ENCODE assay signal across 8 cellular contexts in the genomic region with DNA sequence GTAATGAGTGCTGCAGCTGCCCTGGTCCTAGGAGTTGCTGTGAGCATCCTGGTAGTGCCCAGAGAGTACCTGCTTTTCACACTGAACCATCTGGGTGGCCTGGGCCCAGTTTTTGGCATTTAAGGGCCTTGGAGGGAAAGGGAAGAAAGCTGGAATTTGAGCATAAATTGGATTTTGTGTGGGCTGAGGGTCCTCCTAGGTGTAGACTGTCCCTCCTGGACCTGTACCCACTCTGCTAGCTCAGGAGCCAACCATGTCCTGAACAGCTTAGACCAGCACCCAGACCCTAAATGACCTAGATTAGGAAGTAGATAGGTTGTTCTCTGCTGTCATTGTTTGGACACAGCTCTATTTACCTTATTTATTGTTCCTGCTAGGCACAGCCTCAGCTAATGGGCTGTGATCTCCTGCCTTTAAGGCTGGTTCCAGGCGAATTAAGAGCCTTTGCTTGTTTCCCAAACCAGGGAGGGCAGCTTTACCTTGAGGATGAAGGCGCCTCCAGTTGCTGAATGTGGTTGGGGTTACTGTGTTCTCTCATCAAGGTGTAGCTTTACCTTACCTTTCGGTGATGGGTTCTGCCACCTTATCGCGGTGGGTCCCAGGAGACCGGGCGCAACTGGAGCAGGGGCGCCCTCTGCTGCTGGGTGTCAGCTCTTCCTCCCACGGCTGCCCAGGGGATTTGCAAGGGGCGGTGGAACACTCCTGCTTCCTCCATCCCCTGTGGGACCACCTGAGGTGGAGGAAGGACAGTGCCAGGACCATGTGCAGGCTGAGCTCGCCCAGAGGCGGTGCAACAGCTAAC. TPM values are rescaled to one million over a fixed set of nuclear protein-coding genes. Genes with fewer than 3 reads are reported as not detected.
DNase-seq lines count a peak whose midpoint lies in the region; ATAC-seq and TF ChIP-seq lines count a peak whose summit lies in the region.

No MANE protein-coding gene starts in this region.

- DNase-seq in Caki2 (ENCODE audit: low read depth), result peak; percentile 40
- DNase-seq in NCI-H82 (lab: John Stamatoyannopoulos, UW), result peak; percentile 83
- peak; percentile 83 for DNase-seq in activated CD8-positive, alpha-beta memory T cell treated with anti-CD3 and anti-CD28 coated beads, Interleukin-2, amount 50 U/mL, for 4 hours
- DNase-seq in epithelial cell of proximal tubule (ENCODE audit: low read depth), result no peak
- DNase-seq in stomach, result peak; percentile 83

- no peaks in the 10 kb centered on the region for H3K4me1 Mint-ChIP-seq in nephron

- TF ChIP-seq EP300 in stomach (IDR thresholded peaks at IDR 0.05), result no peak

- no peaks in the 10 kb centered on the region for H3K9me3 ChIP-seq in stomach

- H3K27ac Mint-ChIP-seq in nephron, result no peak overlapping the region

- TF ChIP-seq CTCF in epithelial cell of proximal tubule (conservative IDR thresholded peaks at IDR 0.05; ENCODE audit: low read depth, low read length), result peak; percentile 84
- TF ChIP-seq CTCF in nephron (IDR thresholded peaks at IDR 0.05; ENCODE audit: unreplicated experiment in 3 of 3), result peak; percentile 71 to 85 (median 74)
- peak in 5 of 7 experiments; percentile 72 to 89 (median 77) for TF ChIP-seq CTCF in stomach (IDR thresholded peaks at IDR 0.05)

- H3K4me1 ChIP-seq in stomach, result peaks cover 32 to 81% (median 55%) of the 10 kb centered on the region in 4 donors

- no peaks in the 10 kb centered on the region for H3K9me3 Mint-ChIP-seq in nephron

- no peaks in the 10 kb centered on the region for H3K36me3 Mint-ChIP-seq in nephron (ENCODE audit: low read depth)

- no peak overlapping the region for H3K4me3 Mint-ChIP-seq in nephron

- peaks cover 48% of the 10 kb centered on the region for H3K27me3 Mint-ChIP-seq in nephron (ENCODE audit: low read depth)

- peaks cover 0 to 8% (median 0%) of the 10 kb centered on the region in 3 donors for H3K27me3 ChIP-seq in stomach

- intact Hi-C loops in stomach (cut with DNase I; ENCODE audit: low total_unique reads), result loop anchor here (5.0 kb wide), 1 partner anchor 289 kb away; no protein-coding TSS in a partner anchor

- no peak for TF ChIP-seq POLR2A in stomach (IDR thresholded peaks at IDR 0.05)

- WGBS in stomach, 5 donors, result 8 to 17% (median 17%) methylated on average over 5 to 12 of the region's 12 CpGs

- H3K27ac ChIP-seq in stomach, result peak overlapping the region; percentile 42 to 90 (median 75)

- in situ Hi-C loops in Caki2 (cut with HindIII; ENCODE audit: low pct_unique_long_range_greater_than_20kb, low sequenced_read_pairs), result no loop called here

- H3K36me3 ChIP-seq in stomach, result peaks cover 0 to 6% (median 1%) of the 10 kb centered on the region in 4 donors

- no peak overlapping the region for H3K4me3 ChIP-seq in epithelial cell of proximal tubule (ENCODE audit: low read depth, low read length)
- H3K4me3 ChIP-seq in stomach, result peak overlapping the region in 1 of 4 donors; percentile 23

- ATAC-seq in HG02642 (IDR thresholded peaks at IDR 0.05; ENCODE audit: poor library complexity, unreplicated experiment), result peak; percentile 67
- ATAC-seq in GM21619 (IDR thresholded peaks at IDR 0.05; ENCODE audit: unreplicated experiment), result no peak

RNA-seq across cellular contexts. Expression of a gene that starts 34.4 kb away (rescaled TPM):
- total RNA-seq in Caki2 (2014; rRNA removed; shearing (Covaris generic); ENCODE audit: low replicate concordance), result 18.9 and 22.2 TPM in 2 replicates
- total RNA-seq in epithelial cell of proximal tubule, result 87.0 and 100 TPM in 2 replicates
- total RNA-seq in stomach, result 100 to 1,000 TPM in 3 of 5 donors, 10 to 100 TPM in 2; 20.4 to 391 (median 212) TPM
- 10 to 100 TPM; 10.7 to 19.5 (median 18.4) TPM for polyA plus RNA-seq in stomach
